8 cellular contexts compared by ENCODE assay signal in the genomic region with DNA sequence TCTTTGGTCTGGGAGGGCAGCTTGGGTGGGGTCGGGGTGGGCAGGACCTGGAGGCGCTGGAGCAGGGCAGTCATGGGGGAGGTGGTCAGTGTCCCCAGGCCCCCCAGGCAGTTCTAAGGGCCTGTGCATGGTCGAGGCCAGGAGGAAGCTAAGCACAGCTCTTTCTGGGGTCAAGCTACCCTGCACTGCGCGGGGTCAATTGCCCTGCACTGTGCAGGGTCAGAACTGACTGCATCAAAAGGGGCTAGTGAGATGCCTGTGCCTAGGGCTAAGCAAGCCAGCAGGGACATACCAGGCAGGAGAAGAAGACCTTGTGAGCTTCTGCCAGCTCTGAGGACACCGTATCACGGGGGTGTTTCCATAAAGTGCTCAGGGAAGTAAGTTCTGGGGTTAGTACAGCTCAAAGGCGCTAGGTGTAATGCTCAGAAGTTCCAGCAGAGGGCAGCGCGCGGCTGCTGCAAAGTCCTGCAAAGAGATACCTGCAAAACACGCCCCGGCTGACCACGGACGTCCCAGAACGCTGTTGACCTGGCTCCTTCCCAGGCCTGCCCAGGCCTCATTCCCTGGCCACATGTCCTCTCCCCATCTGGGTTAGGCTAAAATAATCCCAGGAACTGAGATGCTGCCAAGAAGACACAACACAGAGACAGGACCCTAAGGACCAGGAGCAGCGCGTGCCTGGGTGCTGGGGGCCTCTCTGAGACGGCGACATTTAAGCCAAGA. TPM values are rescaled to one million over a fixed set of nuclear protein-coding genes. Genes with fewer than 3 reads are reported as not detected.
A peak's percentile ranks its signal among the peaks of the same experiment; 100 is the strongest.
DNase-seq lines count a peak whose midpoint lies in the region; ATAC-seq, FAIRE-seq and TF ChIP-seq lines count a peak whose summit lies in the region.

No MANE protein-coding gene starts in this region.

- no peaks in the 10 kb centered on the region for H3K27me3 ChIP-seq in SJCRH30
- peaks cover 7% of the 10 kb centered on the region for H3K27me3 ChIP-seq in osteoblast (ENCODE audit: insufficient read depth, low read length)
- no peaks in the 10 kb centered on the region for H3K27me3 ChIP-seq in thoracic aorta (replicated peaks; ENCODE audit: insufficient read depth)

- DNase-seq in ACHN (peak; percentile 57), HS-27A (ENCODE audit: low read depth) (peak; percentile 33), SJCRH30 (peak; percentile 57 to 80), frontal cortex (ENCODE audit: low spot score in 2 of 2) (peak; percentile 62 to 81), osteoblast (ENCODE audit: insufficient read length, low spot score, missing footprints) (peak; percentile 98), thoracic aorta (ENCODE audit: low spot score) (no peak)
- DNase-seq in activated effector memory CD4-positive, alpha-beta T cell treated with anti-CD3 and anti-CD28 coated beads, Interleukin-2, amount 50 U/mL, for 16 hours = peak; percentile 92

- no peak overlapping the region for H3K27ac ChIP-seq in SJCRH30
- H3K27ac ChIP-seq in osteoblast (ENCODE audit: low read depth, low read length) = no peak overlapping the region
- no peak overlapping the region for H3K27ac ChIP-seq in thoracic aorta

- no peak for TF ChIP-seq POLR2A in GM18505 (IDR thresholded peaks at IDR 0.05; ENCODE audit: borderline replicate concordance, extremely low read depth, insufficient read depth, insufficient read length)

- peak; percentile 93 for TF ChIP-seq CTCF in osteoblast (IDR thresholded peaks at IDR 0.05; ENCODE audit: extremely low read depth, low read depth, low read length)
- peak; percentile 96 for TF ChIP-seq CTCF in thoracic aorta (IDR thresholded peaks at IDR 0.05)

- FAIRE-seq in frontal cortex (lab: Jason Lieb, UNC) = no peak

- H3K36me3 ChIP-seq in SJCRH30 = no peaks in the 10 kb centered on the region
- no peaks in the 10 kb centered on the region for H3K36me3 ChIP-seq in osteoblast (ENCODE audit: insufficient read depth, low read length)
- no peaks in the 10 kb centered on the region for H3K36me3 ChIP-seq in thoracic aorta

- ATAC-seq in GM18505 (IDR thresholded peaks at IDR 0.05; ENCODE audit: unreplicated experiment) = peak; percentile 53
- ATAC-seq in thoracic aorta (ENCODE audit: insufficient number of reproducible peaks, low FRiP score, low read depth) = no peak

- in situ Hi-C loops in ACHN (cut with HindIII; ENCODE audit: low pct_ligation_motif_present, low pct_unique_long_range_greater_than_20kb, low sequenced_read_pairs) = no loop called here

- no peaks in the 10 kb centered on the region for H3K9me3 ChIP-seq in SJCRH30 (replicated peaks)
- no peaks in the 10 kb centered on the region for H3K9me3 ChIP-seq in osteoblast (ENCODE audit: low read depth, low read length)
- H3K9me3 ChIP-seq in thoracic aorta = no peaks in the 10 kb centered on the region

- H3K4me1 ChIP-seq in SJCRH30 (peaks cover 9% of the 10 kb centered on the region), osteoblast (ENCODE audit: insufficient read depth, low read length) (no peaks in the 10 kb centered on the region), thoracic aorta (ENCODE audit: control insufficient read depth in 1 of 2, low read depth in 2 of 2) (no peaks in the 10 kb centered on the region)

- no peaks in the 10 kb centered on the region for H4K20me1 ChIP-seq in osteoblast (ENCODE audit: insufficient read depth, low read length)

- H3K79me2 ChIP-seq in osteoblast (ENCODE audit: insufficient read depth, low read length) = no peaks in the 10 kb centered on the region

- no peak overlapping the region for H3K4me2 ChIP-seq in osteoblast (ENCODE audit: insufficient read depth, low read length)

- H3K4me3 ChIP-seq in SJCRH30 (no peak overlapping the region), osteoblast (ENCODE audit: insufficient read depth, low read length) (no peak overlapping the region), thoracic aorta (no peak overlapping the region)

- H2AFZ ChIP-seq in osteoblast (ENCODE audit: low read length) = no peak overlapping the region

RNA-seq across cellular contexts. Expression of gene IQSEC1, which starts 18.8 kb away (rescaled TPM):
- 5.7 and 6.8 TPM in 2 replicates for total RNA-seq in SJCRH30 (2014; rRNA removed; shearing (Covaris generic))
- total RNA-seq in frontal cortex (14.3 TPM), osteoblast (22.1 and 28.3 TPM in 2 replicates), thoracic aorta (100 to 1,000 TPM in 1 of 2 donors, 10 to 100 TPM in 1; 93.6 to 121 TPM)
